In the genomic region with DNA sequence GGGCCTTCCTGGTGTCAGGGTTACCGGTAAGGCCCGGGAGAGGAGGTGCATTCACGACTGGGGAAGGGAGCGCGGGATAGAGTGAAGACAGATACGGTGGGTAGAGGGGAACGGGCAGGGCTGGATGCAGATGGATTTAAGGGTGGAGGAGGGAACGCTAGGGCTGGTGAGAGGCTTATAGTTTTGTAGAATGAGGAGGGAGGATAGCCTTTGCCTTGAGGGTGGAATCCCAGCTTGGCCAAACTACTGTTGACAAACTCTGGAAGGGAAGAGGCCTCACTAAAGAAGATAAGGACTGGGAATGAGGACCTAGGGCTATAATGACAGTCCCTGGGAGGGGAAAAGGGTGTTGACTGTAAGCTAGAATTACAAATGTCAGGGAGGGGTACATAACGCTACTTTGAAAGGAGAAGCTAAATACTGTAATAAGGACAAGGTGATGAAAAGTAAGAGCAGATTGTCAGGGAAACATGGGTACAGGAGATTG, we compare ENCODE assay signal across 8 cellular contexts. TPM values are rescaled to one million over a fixed set of nuclear protein-coding genes. Genes with fewer than 3 reads are reported as not detected.
DNase-seq lines count a peak whose midpoint lies in the region; TF ChIP-seq lines count a peak whose summit lies in the region.

No MANE protein-coding gene starts in this region.

- peaks cover 10% of the 10 kb centered on the region for H3K36me3 Mint-ChIP-seq in activated CD4-positive, alpha-beta T cell treated with anti-CD3 and anti-CD28 coated beads, Interleukin-2, amount 10 ng/mL, durations not matched to agents 24 days and 14 days (ENCODE audit: low read depth)
- H3K36me3 Mint-ChIP-seq in osteocyte (ENCODE audit: unreplicated experiment), result peaks cover 2% of the 10 kb centered on the region

- peaks cover 0 to 5% of the 10 kb centered on the region in 2 experiments for H3K36me3 ChIP-seq in SK-N-SH (replicated peaks in 1 of 2; ENCODE audit: control insufficient read depth in 1 of 2, insufficient read depth in 2 of 2, low read length in 1 of 2)
- H3K36me3 ChIP-seq in fibroblast of lung (ENCODE audit: control insufficient read depth, insufficient read depth, low read length), result no peaks in the 10 kb centered on the region

- peaks cover 13% of the 10 kb centered on the region for H3K27me3 Mint-ChIP-seq in activated CD4-positive, alpha-beta T cell treated with anti-CD3 and anti-CD28 coated beads, Interleukin-2, amount 10 ng/mL, durations not matched to agents 24 days and 14 days
- peaks cover 11% of the 10 kb centered on the region for H3K27me3 Mint-ChIP-seq in osteocyte (ENCODE audit: unreplicated experiment)

- H3K9me2 ChIP-seq in SK-N-SH, result no peaks in the 10 kb centered on the region

- no peaks in the 10 kb centered on the region for H3F3A ChIP-seq in SK-N-SH (replicated peaks; ENCODE audit: insufficient read depth)

- H3K4me1 Mint-ChIP-seq in activated CD4-positive, alpha-beta T cell treated with anti-CD3 and anti-CD28 coated beads, Interleukin-2, amount 10 ng/mL, durations not matched to agents 24 days and 14 days, result peaks cover 26% of the 10 kb centered on the region
- H3K4me1 Mint-ChIP-seq in osteocyte (ENCODE audit: unreplicated experiment), result peaks cover 24% of the 10 kb centered on the region

- H2AFZ ChIP-seq in SK-N-SH (ENCODE audit: low read depth), result peak overlapping the region; percentile 84
- H2AFZ ChIP-seq in fibroblast of lung (ENCODE audit: low read length), result peak overlapping the region; percentile 84

- H3K9ac ChIP-seq in SK-N-SH (peak overlapping the region; percentile 89), fibroblast of lung (ENCODE audit: insufficient read depth, low read length) (peak overlapping the region; percentile 69)

- intact Hi-C loops in activated CD4-positive, alpha-beta T cell treated with anti-CD3 and anti-CD28 coated beads, Interleukin-2, amount 10 ng/mL, durations not matched to agents 24 days and 14 days (cut with micrococcal nuclease), result loop anchor here (1.0 to 10.0 kb wide), 9 partner anchors 13 to 1388 kb away; a partner anchor contains a TSS

- no peak for TF ChIP-seq EP300 in SK-N-SH (IDR thresholded peaks at IDR 0.05; ENCODE audit: borderline replicate concordance in 1 of 2, low read depth in 1 of 2, low read length in 1 of 2)

- H3K9me3 Mint-ChIP-seq in activated CD4-positive, alpha-beta T cell treated with anti-CD3 and anti-CD28 coated beads, Interleukin-2, amount 10 ng/mL, durations not matched to agents 24 days and 14 days, result peaks cover 4% of the 10 kb centered on the region
- no peaks in the 10 kb centered on the region for H3K9me3 Mint-ChIP-seq in osteocyte (ENCODE audit: unreplicated experiment)

- peak overlapping the region; percentile 66 to 84 for H3K4me3 ChIP-seq in SK-N-SH (ENCODE audit: low read depth in 2 of 2, low read length in 1 of 2)
- peak overlapping the region; percentile 88 to 93 (median 90) for H3K4me3 ChIP-seq in fibroblast of lung (replicated peaks in 1 of 4; ENCODE audit: control extremely low read depth in 1 of 4, insufficient read depth in 1 of 4, low read depth in 3 of 4, low read length in 4 of 4)

- POLR2A ChIA-PET in SK-N-SH (lab: Yijun Ruan, JAX), result interaction anchor here (0.6 to 2.4 kb wide), 4 partner anchors 42 to 408 kb away, joined by 3 to 12 read pairs (median 4); no protein-coding TSS in a partner anchor

- CTCF ChIA-PET in SK-N-SH (lab: Yijun Ruan, JAX), result interaction anchor here (0.7 to 4.2 kb wide), 16 partner anchors 18 to 216 kb away, joined by 3 to 20 read pairs (median 4); no protein-coding TSS in a partner anchor

- H3K4me2 ChIP-seq in SK-N-SH, result peak overlapping the region; percentile 81
- H3K4me2 ChIP-seq in fibroblast of lung (ENCODE audit: extremely low read depth, insufficient read depth, low read length), result peak overlapping the region; percentile 81

- H3K27me3 ChIP-seq in SK-N-SH (ENCODE audit: insufficient read depth), result no peaks in the 10 kb centered on the region; the same call in 1 of the 2 replicates
- H3K27me3 ChIP-seq in fibroblast of lung (ENCODE audit: control insufficient read depth, insufficient read depth, low read length), result no peaks in the 10 kb centered on the region

- H3K27ac ChIP-seq in SK-N-SH (ENCODE audit: low read depth in 2 of 2, low read length in 1 of 2), result peak overlapping the region; percentile 83 to 89
- peak overlapping the region; percentile 65 for H3K27ac ChIP-seq in fibroblast of lung (ENCODE audit: insufficient read depth, low read length)

- H3K79me2 ChIP-seq in SK-N-SH (ENCODE audit: insufficient read depth), result peaks cover 49% of the 10 kb centered on the region
- peaks cover 18% of the 10 kb centered on the region for H3K79me2 ChIP-seq in fibroblast of lung (ENCODE audit: control insufficient read depth, insufficient read depth, low read length)

- WGBS in SK-N-SH (ENCODE audit: low lambda C conversion rate), result 2% methylated on average over 9 of the region's 9 CpGs

- 0 out of 2 replicates have a peak, but pooled peaks cover 6% of the 10 kb centered on the region for H4K20me1 ChIP-seq in SK-N-SH (ENCODE audit: insufficient read depth)
- H4K20me1 ChIP-seq in fibroblast of lung (ENCODE audit: control insufficient read depth, extremely low read depth, insufficient read depth, low read length), result no peaks in the 10 kb centered on the region

- H3K4me1 ChIP-seq in SK-N-SH (ENCODE audit: control insufficient read depth in 1 of 2, insufficient read depth in 2 of 2, low read depth in 1 of 2, low read length in 1 of 2) (peaks cover 7 to 9% of the 10 kb centered on the region in 2 experiments; a peak in 3 of 4 replicates), fibroblast of lung (ENCODE audit: control insufficient read depth, extremely low read depth, insufficient read depth, low read length) (peaks cover 3% of the 10 kb centered on the region)

- H3K9me3 ChIP-seq in SK-N-SH, result no peaks in the 10 kb centered on the region
- H3K9me3 ChIP-seq in fibroblast of lung (ENCODE audit: control insufficient read depth, insufficient read depth, low read depth, low read length), result no peaks in the 10 kb centered on the region

- TF ChIP-seq CTCF in SK-N-SH (IDR thresholded peaks at IDR 0.05), result peak; percentile 2; the same call in 1 of the 2 replicates
- no peak for TF ChIP-seq CTCF in fibroblast of lung (conservative IDR thresholded peaks at IDR 0.05 in 1 of 2, IDR thresholded peaks at IDR 0.05 in 1 of 2; ENCODE audit: low read depth in 1 of 2, low read length in 2 of 2)
- TF ChIP-seq CTCF in osteocyte (IDR thresholded peaks at IDR 0.05), result no peak

- no peak for TF ChIP-seq RAD21 in SK-N-SH (IDR thresholded peaks at IDR 0.05; ENCODE audit: low read length)

- H3K4me3 Mint-ChIP-seq in activated CD4-positive, alpha-beta T cell treated with anti-CD3 and anti-CD28 coated beads, Interleukin-2, amount 10 ng/mL, durations not matched to agents 24 days and 14 days, result peak overlapping the region; percentile 90
- H3K4me3 Mint-ChIP-seq in osteocyte (ENCODE audit: unreplicated experiment), result peak overlapping the region; percentile 97

- DNase-seq in activated CD4-positive, alpha-beta T cell treated with anti-CD3 and anti-CD28 coated beads, Interleukin-2, amount 10 ng/mL, durations not matched to agents 24 days and 14 days, result no peak
- DNase-seq in activated CD4-positive, alpha-beta T cell treated with anti-CD3 and anti-CD28 coated beads, Interleukin-2, amount 50 U/mL, for 1 hour, result no peak
- DNase-seq in SK-N-SH (no peak), fibroblast of lung (ENCODE audit: low read depth in 2 of 2) (no peak), osteocyte (ENCODE audit: extremely low spot score, unreplicated experiment) (no peak), iPS-NIHi11 (ENCODE audit: low spot score) (no peak), cerebellar nuclear complex (lab: John Stamatoyannopoulos, UW) (no peak)
- DNase-seq in activated CD8-positive, alpha-beta memory T cell treated with anti-CD3 and anti-CD28 coated beads, Interleukin-2, amount 50 U/mL, for 48 hours, result no peak

- peak overlapping the region; percentile 98 for H3K27ac Mint-ChIP-seq in activated CD4-positive, alpha-beta T cell treated with anti-CD3 and anti-CD28 coated beads, Interleukin-2, amount 10 ng/mL, durations not matched to agents 24 days and 14 days
- H3K27ac Mint-ChIP-seq in osteocyte (ENCODE audit: unreplicated experiment), result peak overlapping the region; percentile 98

TF ChIP-seq in SK-N-SH, 30 proteins besides CTCF, POLR2A, EP300 and RAD21 (continues in another document):
- TF ChIP-seq, protein P1, sequence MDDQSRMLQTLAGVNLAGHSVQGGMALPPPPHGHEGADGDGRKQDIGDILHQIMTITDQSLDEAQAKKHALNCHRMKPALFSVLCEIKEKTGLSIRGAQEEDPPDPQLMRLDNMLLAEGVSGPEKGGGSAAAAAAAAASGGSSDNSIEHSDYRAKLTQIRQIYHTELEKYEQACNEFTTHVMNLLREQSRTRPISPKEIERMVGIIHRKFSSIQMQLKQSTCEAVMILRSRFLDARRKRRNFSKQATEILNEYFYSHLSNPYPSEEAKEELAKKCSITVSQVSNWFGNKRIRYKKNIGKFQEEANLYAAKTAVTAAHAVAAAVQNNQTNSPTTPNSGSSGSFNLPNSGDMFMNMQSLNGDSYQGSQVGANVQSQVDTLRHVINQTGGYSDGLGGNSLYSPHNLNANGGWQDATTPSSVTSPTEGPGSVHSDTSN (IDR thresholded peaks at IDR 0.05), result no peak
- TF ChIP-seq POLR2AphosphoS5 (IDR thresholded peaks at IDR 0.05; ENCODE audit: low read depth, low read length), result no peak
- TF ChIP-seq MEF2A (IDR thresholded peaks at IDR 0.05; ENCODE audit: borderline replicate concordance, low read depth), result no peak
- TF ChIP-seq EZH2phosphoT487 (IDR thresholded peaks at IDR 0.05; ENCODE audit: borderline replicate concordance, low read depth), result no peak
- TF ChIP-seq ELF1 (IDR thresholded peaks at IDR 0.05), result no peak
- no peak for TF ChIP-seq SMC3 (IDR thresholded peaks at IDR 0.05; ENCODE audit: low read depth, low read length)

RNA-seq across cellular contexts. Expression of a gene that starts 0.7 kb away (rescaled TPM):
- 16.2 and 19.0 TPM in 2 replicates for total RNA-seq in activated CD4-positive, alpha-beta T cell treated with anti-CD3 and anti-CD28 coated beads, Interleukin-2, amount 10 ng/mL, durations not matched to agents 24 days and 14 days
- polyA plus RNA-seq in SK-N-SH (2012; rRNA removed), result 6.5 and 8.1 TPM in 2 replicates
- 6.7 and 7.3 TPM in 2 replicates for polyA plus RNA-seq in SK-N-SH (2012; cell fraction: cytosol; rRNA removed)
- 10.1 and 17.6 TPM in 2 replicates for polyA plus RNA-seq in SK-N-SH (2012; cell fraction: nucleus; rRNA removed)
- total RNA-seq in fibroblast of lung, result 9.2 and 9.5 TPM in 2 replicates
- polyA plus RNA-seq in fibroblast of lung, result 9.6 and 10.9 TPM in 2 replicates
- 5.3 and 6.9 TPM in 2 replicates for polyA plus RNA-seq in fibroblast of lung (2012)
- 7.2 and 7.7 TPM in 2 replicates for polyA minus RNA-seq in fibroblast of lung (ENCODE audit: low replicate concordance)
- total RNA-seq in osteocyte, result 28.9 and 30.1 TPM in 2 replicates
